Comparison of ENCODE assay signal across 24 cellular contexts in genomic region chr13:60758637-60759036, GRCh38.
"Had no signal": no experiment of that assay in that cellular context is flagged by ENCODE, and none has a peak within 500 bp of the region (broad histone marks: within the 10 kb centered on the region; RNA-seq: fewer than 3 reads in every experiment).

No MANE protein-coding gene starts in this region.

- H3K27ac Mint-ChIP-seq: effector memory CD8-positive, alpha-beta T cell; natural killer cell; stimulated activated effector memory CD8-positive, alpha-beta T cell treated with anti-CD3 and anti-CD28 coated beads, Interleukin-12 subunit alpha, Interleukin-12 subunit beta, amount 100 ng/mL, for 72 hours; type B pancreatic cell had no signal

- DNase-seq: caudate nucleus; cerebellar nuclear complex; cortex of kidney; effector memory CD8-positive, alpha-beta T cell; esophagus squamous epithelium; head of caudate nucleus; left cardiac atrium; left lung; natural killer cell; psoas muscle; right cardiac atrium; sigmoid colon; stimulated activated CD4-positive, alpha-beta T cell treated with anti-CD3 and anti-CD28 coated beads, Interleukin-2, amount 100 ng/mL, for 24 hours; stimulated activated CD4-positive, alpha-beta T cell treated with anti-CD3 and anti-CD28 coated beads, Interleukin-4, amount 100 ng/mL, for 24 hours; stimulated activated naive CD8-positive, alpha-beta T cell treated with anti-CD3 and anti-CD28 coated beads, Interleukin-15, Interleukin-2, amounts not matched to agents 100 U/mL and 50 U/mL, for 24 hours; substantia nigra; testis; tibial artery had no signal

- H3K79me2 ChIP-seq: parathyroid adenoma had no signal

- FAIRE-seq: endometrium, frontal cortex had no signal

- H3K27ac ChIP-seq: esophagus squamous epithelium, left lung, parathyroid adenoma, psoas muscle, sigmoid colon, testis, tibial artery had no signal

- H3K4me3 ChIP-seq: esophagus squamous epithelium, left lung, psoas muscle, sigmoid colon, testis, tibial artery had no signal

- H3K4me1 Mint-ChIP-seq: natural killer cell; stimulated activated effector memory CD8-positive, alpha-beta T cell treated with anti-CD3 and anti-CD28 coated beads, Interleukin-12 subunit alpha, Interleukin-12 subunit beta, amount 100 ng/mL, for 72 hours had no signal

- H3K4me1 ChIP-seq: left lung, parathyroid adenoma, psoas muscle, testis had no signal

- ATAC-seq: effector memory CD8-positive, alpha-beta T cell; left cardiac atrium; natural killer cell; psoas muscle; right cardiac atrium; stimulated activated effector memory CD8-positive, alpha-beta T cell treated with anti-CD3 and anti-CD28 coated beads, Interleukin-12 subunit alpha, Interleukin-12 subunit beta, amount 100 ng/mL, for 72 hours; stimulated activated naive CD8-positive, alpha-beta T cell treated with anti-CD3 and anti-CD28 coated beads, Interleukin-15, Interleukin-2, amounts not matched to agents 100 U/mL and 50 U/mL, for 24 hours had no signal

- H3K36me3 ChIP-seq: esophagus squamous epithelium, left lung, sigmoid colon, tibial artery had no signal

- H3K9me3 Mint-ChIP-seq: type B pancreatic cell had no signal

- H3K27me3 ChIP-seq: esophagus squamous epithelium, left lung, sigmoid colon, testis, tibial artery had no signal

- H2AFZ ChIP-seq: parathyroid adenoma had no signal

- H3K36me3 Mint-ChIP-seq: stimulated activated effector memory CD8-positive, alpha-beta T cell treated with anti-CD3 and anti-CD28 coated beads, Interleukin-12 subunit alpha, Interleukin-12 subunit beta, amount 100 ng/mL, for 72 hours; type B pancreatic cell had no signal

- H3K27me3 Mint-ChIP-seq: effector memory CD8-positive, alpha-beta T cell had no signal

- H3K9me3 ChIP-seq: esophagus squamous epithelium, left lung, psoas muscle, sigmoid colon, testis, tibial artery had no signal

- H3K9ac ChIP-seq: parathyroid adenoma had no signal

- H3K4me3 Mint-ChIP-seq: effector memory CD8-positive, alpha-beta T cell; natural killer cell; neural crest cell; stimulated activated effector memory CD8-positive, alpha-beta T cell treated with anti-CD3 and anti-CD28 coated beads, Interleukin-12 subunit alpha, Interleukin-12 subunit beta, amount 100 ng/mL, for 72 hours; type B pancreatic cell had no signal
